In genomic region chr16:50802000-50802399, GRCh38 we compare ENCODE assay signal across 20 cellular contexts.
DNase-seq lines count a peak whose midpoint lies in the region; ATAC-seq and TF ChIP-seq lines count a peak whose summit lies in the region.
"Had no signal": no experiment of that assay in that cellular context is flagged by ENCODE, and none has a peak within 500 bp of the region (broad histone marks: within the 10 kb centered on the region; RNA-seq: fewer than 3 reads in every experiment).

No MANE protein-coding gene starts in this region.

- no peaks in the 10 kb centered on the region for H3K27me3 ChIP-seq in osteoblast (ENCODE audit: insufficient read depth, low read length)
- H3K27me3 ChIP-seq in psoas muscle (ENCODE audit: insufficient read depth in 3 of 3, low read length in 2 of 3), result no peaks in the 10 kb centered on the region
- H3K27me3 ChIP-seq: breast epithelium, dorsolateral prefrontal cortex, Peyer's patch, transverse colon had no signal

- H3K36me3 ChIP-seq in osteoblast (ENCODE audit: insufficient read depth, low read length) (no peaks in the 10 kb centered on the region), psoas muscle (ENCODE audit: insufficient read depth in 1 of 2, low read depth in 1 of 2) (peaks cover 0 to 34% of the 10 kb centered on the region in 2 donors)
- H3K36me3 ChIP-seq: breast epithelium had no signal

- no peak overlapping the region for H3K4me3 ChIP-seq in choroid plexus epithelial cell (ENCODE audit: low read depth, low read length)
- H3K4me3 ChIP-seq in osteoblast (ENCODE audit: insufficient read depth, low read length), result no peak overlapping the region
- H3K4me3 ChIP-seq in psoas muscle, result no peak overlapping the region
- H3K4me3 ChIP-seq: breast epithelium, dorsolateral prefrontal cortex, Peyer's patch, transverse colon had no signal

- H3K4me1 ChIP-seq in osteoblast (ENCODE audit: insufficient read depth, low read length), result peaks cover 3% of the 10 kb centered on the region
- peaks cover 7% of the 10 kb centered on the region for H3K4me1 ChIP-seq in psoas muscle
- H3K4me1 ChIP-seq: breast epithelium, parathyroid adenoma, Peyer's patch had no signal

- intact Hi-C loops in psoas muscle (cut with DNase I), result loop anchor here (5.0 to 10.0 kb wide), 6 partner anchors 40 to 777 kb away; partner anchors contain the start of genes CNEP1R1 (in 1 of the 2), NKD1 (in 1 of the 2) and NOD2 (in 1 of the 2)

- peak; percentile 52 for DNase-seq in EH (ENCODE audit: low read depth)
- peak; percentile 51 for DNase-seq in M059J (ENCODE audit: low read depth)
- peak; percentile 69 for DNase-seq in choroid plexus epithelial cell (ENCODE audit: low read depth)
- DNase-seq in osteoblast (ENCODE audit: insufficient read length, low spot score, missing footprints), result peak; percentile 67
- no peak for DNase-seq in amniotic stem cell (lab: John Stamatoyannopoulos, UW)
- DNase-seq in psoas muscle, result no peak
- DNase-seq: activated CD8-positive, alpha-beta memory T cell treated with anti-CD3 and anti-CD28 coated beads for 24 hours; activated effector memory CD4-positive, alpha-beta T cell treated with anti-CD3 and anti-CD28 coated beads, Interleukin-2, amount 50 U/mL, for 16 hours; DMS79 treated with DMSO at 0.1 percent for 48 hours; dorsolateral prefrontal cortex; NCI-H1092; NCI-H526; Peyer's patch; SK-N-SH; transverse colon had no signal

- H3K9me3 ChIP-seq in osteoblast (ENCODE audit: low read depth, low read length) (no peaks in the 10 kb centered on the region), psoas muscle (no peaks in the 10 kb centered on the region)
- H3K9me3 ChIP-seq: breast epithelium, Peyer's patch, SK-N-SH, transverse colon had no signal

- H3K79me2 ChIP-seq in osteoblast (ENCODE audit: insufficient read depth, low read length), result no peaks in the 10 kb centered on the region
- H3K79me2 ChIP-seq: parathyroid adenoma had no signal

- TF ChIP-seq CTCF in choroid plexus epithelial cell (conservative IDR thresholded peaks at IDR 0.05; ENCODE audit: low read depth, low read length) (no peak), osteoblast (IDR thresholded peaks at IDR 0.05; ENCODE audit: extremely low read depth, low read depth, low read length) (no peak), psoas muscle (IDR thresholded peaks at IDR 0.05) (no peak)

- H3K27ac ChIP-seq in osteoblast (ENCODE audit: low read depth, low read length) (no peak overlapping the region), psoas muscle (no peak overlapping the region)
- H3K27ac ChIP-seq: breast epithelium, C4-2B, parathyroid adenoma, Peyer's patch, transverse colon had no signal

- 71 to 88% (median 84%) methylated on average over 6 of the region's 6 CpGs for WGBS in psoas muscle, 3 donors

- H2AFZ ChIP-seq in osteoblast (ENCODE audit: low read length), result no peak overlapping the region
- H2AFZ ChIP-seq: parathyroid adenoma had no signal

- no peak overlapping the region for H3K4me2 ChIP-seq in osteoblast (ENCODE audit: insufficient read depth, low read length)
- H3K4me2 ChIP-seq: SK-N-SH had no signal

- H4K20me1 ChIP-seq in osteoblast (ENCODE audit: insufficient read depth, low read length), result no peaks in the 10 kb centered on the region

- no peak for ATAC-seq in psoas muscle
- ATAC-seq in GM18873 (IDR thresholded peaks at IDR 0.05; ENCODE audit: low FRiP score, unreplicated experiment), result no peak
- ATAC-seq: left lobe of liver had no signal

Comparison
In these comparisons a context has a peak if more than half of its experiments do, and no peak if none do; other contexts are left out.
1. DNase-seq: peak in EH (single experiment), M059J (single experiment), choroid plexus epithelial cell (single experiment) and osteoblast (single experiment); none in amniotic stem cell (single experiment) and psoas muscle (0 of 2).